Comparison of ENCODE assay signal across 23 cellular contexts in genomic region chr15:88994286-88994685, GRCh38.
"Had no signal": no experiment of that assay in that cellular context is flagged by ENCODE, and none has a peak within 500 bp of the region (broad histone marks: within the 10 kb centered on the region; RNA-seq: fewer than 3 reads in every experiment).

No MANE protein-coding gene starts in this region.

- H3K4me3 ChIP-seq: body of pancreas, dorsolateral prefrontal cortex, gastrocnemius medialis, lower lobe of right lung, spleen, thoracic aorta, upper lobe of right lung had no signal

- H3K4me1 ChIP-seq: body of pancreas, gastrocnemius medialis, lower lobe of right lung, spleen, upper lobe of right lung had no signal

- H3K27me3 ChIP-seq: body of pancreas, dorsolateral prefrontal cortex, gastrocnemius medialis, upper lobe of right lung had no signal

- H3K36me3 Mint-ChIP-seq: activated naive CD8-positive, alpha-beta T cell; mesothelial cell of epicardium; stimulated activated memory B cell treated with anti-CD40 and anti-IgM and Interleukin-4, amounts not matched to agents 10 μg/mL and 1 μg/mL and 100 μg/mL, for 72 hours had no signal

- ATAC-seq: body of pancreas; gastrocnemius medialis; left colon; lower lobe of right lung; stimulated activated memory B cell treated with anti-CD40 and anti-IgM and Interleukin-4, amounts not matched to agents 10 μg/mL and 1 μg/mL and 100 μg/mL, for 72 hours; upper lobe of right lung had no signal

- H3K27ac ChIP-seq: body of pancreas, dorsolateral prefrontal cortex, epithelial cell of prostate, gastrocnemius medialis, lower lobe of right lung, spleen, thoracic aorta, upper lobe of right lung, WERI-Rb-1 had no signal

- DNase-seq: activated CD4-positive, alpha-beta T cell treated with anti-CD3 and anti-CD28 coated beads, Interleukin-2, amount 50 U/mL, for 4 hours; activated gamma-delta T cell; body of pancreas; caudate nucleus; dorsolateral prefrontal cortex; gastrocnemius medialis; head of caudate nucleus; left colon; lower lobe of right lung; posterior cingulate gyrus; retina; spleen; stimulated activated CD4-positive, alpha-beta T cell treated with anti-CD3 and anti-CD28 coated beads, Interleukin-4, amount 100 ng/mL, for 4 hours; SW 1271; T-helper 2 cell; upper lobe of right lung; WERI-Rb-1 had no signal

- H3K9me3 ChIP-seq: body of pancreas, gastrocnemius medialis, lower lobe of right lung, spleen, thoracic aorta, upper lobe of right lung had no signal

- H3K9me3 Mint-ChIP-seq: mesothelial cell of epicardium; nephron; stimulated activated memory B cell treated with anti-CD40 and anti-IgM and Interleukin-4, amounts not matched to agents 10 μg/mL and 1 μg/mL and 100 μg/mL, for 72 hours had no signal

- H3K36me3 ChIP-seq: gastrocnemius medialis, lower lobe of right lung, spleen, thoracic aorta, upper lobe of right lung, WERI-Rb-1 had no signal

- H3K4me3 Mint-ChIP-seq: activated naive CD8-positive, alpha-beta T cell; mesothelial cell of epicardium; nephron; stimulated activated memory B cell treated with anti-CD40 and anti-IgM and Interleukin-4, amounts not matched to agents 10 μg/mL and 1 μg/mL and 100 μg/mL, for 72 hours had no signal

- H3K27ac Mint-ChIP-seq: activated naive CD8-positive, alpha-beta T cell; mesothelial cell of epicardium; nephron; stimulated activated memory B cell treated with anti-CD40 and anti-IgM and Interleukin-4, amounts not matched to agents 10 μg/mL and 1 μg/mL and 100 μg/mL, for 72 hours had no signal
